In genomic region chr1:245142976-245143375, GRCh38 we compare ENCODE assay signal across 2 cellular contexts.
TF ChIP-seq lines count a peak whose summit lies in the region.

No MANE protein-coding gene starts in this region.

TF ChIP-seq in HepG2, 621 proteins besides CTCF, POLR2A, EP300 and RAD21:
- TF ChIP-seq MNT (IDR thresholded peaks at IDR 0.05), result peak; percentile 47
- TF ChIP-seq SRSF1 (optimal IDR thresholded peaks at IDR 0.05; ENCODE audit: low read depth, low read length), result no peak

TF ChIP-seq in IMR-90, 13 proteins besides CTCF, POLR2A, EP300 and RAD21:
- TF ChIP-seq ELK1 (IDR thresholded peaks at IDR 0.05; ENCODE audit: borderline replicate concordance, low read depth, low read length) (no peak), FOS (IDR thresholded peaks at IDR 0.05; ENCODE audit: low read depth, low read length) (no peak), SMC3 (IDR thresholded peaks at IDR 0.05; ENCODE audit: low read depth, low read length) (no peak), MAFK (IDR thresholded peaks at IDR 0.05; ENCODE audit: low read depth, low read length) (no peak), RFX5 (IDR thresholded peaks at IDR 0.05; ENCODE audit: low read depth, low read length) (no peak), CEBPB (IDR thresholded peaks at IDR 0.05; ENCODE audit: low read depth, low read length) (no peak), MXI1 (IDR thresholded peaks at IDR 0.05; ENCODE audit: borderline replicate concordance, low read depth, low read length) (no peak), BHLHE40 (IDR thresholded peaks at IDR 0.05; ENCODE audit: low read depth, low read length) (no peak), USF2 (IDR thresholded peaks at IDR 0.05; ENCODE audit: low read depth, low read length) (no peak), NFE2L2 (IDR thresholded peaks at IDR 0.05; ENCODE audit: low read depth, low read length) (no peak), MAZ (IDR thresholded peaks at IDR 0.05; ENCODE audit: borderline replicate concordance, low read depth, low read length) (no peak), RCOR1 (IDR thresholded peaks at IDR 0.05; ENCODE audit: insufficient replicate concordance, low read length) (no peak), CHD1 (IDR thresholded peaks at IDR 0.05; ENCODE audit: low read depth, low read length) (no peak)
